Comparison of ENCODE assay signal across 22 cellular contexts in genomic region chr3:159640220-159640619, GRCh38.
"Had no signal": no experiment of that assay in that cellular context is flagged by ENCODE, and none has a peak within 500 bp of the region (broad histone marks: within the 10 kb centered on the region; RNA-seq: fewer than 3 reads in every experiment).

No MANE protein-coding gene starts in this region.

- FAIRE-seq: colon, endothelial cell of umbilical vein, frontal cortex, keratinocyte, urothelium cell line had no signal

- H3K4me3 ChIP-seq: esophagus muscularis mucosa, lower lobe of right lung, prostate gland, skin epidermis, thoracic aorta, tibial nerve, upper lobe of left lung had no signal

- H3K27me3 ChIP-seq: esophagus muscularis mucosa, tibial nerve, upper lobe of left lung had no signal

- H3K9me3 ChIP-seq: esophagus muscularis mucosa, lower lobe of right lung, prostate gland, thoracic aorta, tibial nerve, upper lobe of left lung had no signal

- H3K27ac ChIP-seq: esophagus muscularis mucosa, lower lobe of right lung, prostate gland, skin epidermis, thoracic aorta, tibial nerve, upper lobe of left lung had no signal

- H3K36me3 ChIP-seq: esophagus muscularis mucosa, lower lobe of right lung, prostate gland, thoracic aorta, tibial nerve, upper lobe of left lung had no signal

- H3K4me1 ChIP-seq: esophagus muscularis mucosa, lower lobe of right lung, prostate gland, tibial nerve, upper lobe of left lung had no signal

- ATAC-seq: left ventricle myocardium superior; lower lobe of right lung; naive thymus-derived CD8-positive, alpha-beta T cell; right cardiac atrium; stimulated activated naive B cell treated with anti-CD40 and anti-IgM and Interleukin-4, amounts not matched to agents 10 μg/mL and 1 μg/mL and 100 μg/mL, for 72 hours had no signal

- DNase-seq: effector CD8-positive, alpha-beta T cell; hypothalamus; left ventricle myocardium superior; lower lobe of right lung; naive thymus-derived CD8-positive, alpha-beta T cell; nephron progenitor cell; nucleus accumbens; right cardiac atrium; stimulated activated CD4-positive, alpha-beta T cell treated with anti-CD3 and anti-CD28 coated beads, Interleukin-15, amount 100 ng/mL, for 24 hours; stimulated activated CD4-positive, alpha-beta T cell treated with anti-CD3 and anti-CD28 coated beads, Interleukin-2, amount 100 ng/mL, for 48 hours; stimulated activated naive B cell treated with anti-CD40 and anti-IgM and Interleukin-4, amounts not matched to agents 10 μg/mL and 1 μg/mL and 100 μg/mL, for 72 hours; upper lobe of left lung had no signal
